2 cellular contexts compared by ENCODE assay signal in genomic region chrX:100441321-100441720, GRCh38. TPM values are rescaled to one million over a fixed set of nuclear protein-coding genes. Genes with fewer than 3 reads are reported as not detected.
"Had no signal": no experiment of that assay in that cellular context is flagged by ENCODE, and none has a peak within 500 bp of the region (broad histone marks: within the 10 kb centered on the region; RNA-seq: fewer than 3 reads in every experiment).

No MANE protein-coding gene starts in this region.

RNA-seq across cellular contexts. Expression of gene PCDH19, which starts 31.2 kb away (rescaled TPM):
- total RNA-seq: naive thymus-derived CD8-positive, alpha-beta T cell had no signal
- polyA plus RNA-seq: keratinocyte; naive thymus-derived CD8-positive, alpha-beta T cell had no signal
